ENCODE assay signal across 1 cellular context in genomic region chr16:1940273-1941161, GRCh38.
TF ChIP-seq lines count a peak whose summit lies in the region.

No MANE protein-coding gene starts in this region.

TF ChIP-seq in HepG2, 621 proteins besides CTCF, POLR2A, EP300 and RAD21 (continued from another document and continues in another):
- TF ChIP-seq, protein P1, sequence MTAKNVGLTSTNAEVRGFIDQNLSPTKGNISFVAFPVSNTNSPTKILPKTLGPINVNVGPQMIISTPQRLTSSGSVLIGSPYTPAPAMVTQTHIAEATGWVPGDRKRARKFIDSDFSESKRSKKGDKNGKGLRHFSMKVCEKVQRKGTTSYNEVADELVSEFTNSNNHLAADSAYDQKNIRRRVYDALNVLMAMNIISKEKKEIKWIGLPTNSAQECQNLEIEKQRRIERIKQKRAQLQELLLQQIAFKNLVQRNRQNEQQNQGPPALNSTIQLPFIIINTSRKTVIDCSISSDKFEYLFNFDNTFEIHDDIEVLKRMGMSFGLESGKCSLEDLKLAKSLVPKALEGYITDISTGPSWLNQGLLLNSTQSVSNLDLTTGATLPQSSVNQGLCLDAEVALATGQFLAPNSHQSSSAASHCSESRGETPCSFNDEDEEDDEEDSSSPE (CRISPR knock-in tag; IDR thresholded peaks at IDR 0.05), result peak; percentile 35
- TF ChIP-seq, protein P2, sequence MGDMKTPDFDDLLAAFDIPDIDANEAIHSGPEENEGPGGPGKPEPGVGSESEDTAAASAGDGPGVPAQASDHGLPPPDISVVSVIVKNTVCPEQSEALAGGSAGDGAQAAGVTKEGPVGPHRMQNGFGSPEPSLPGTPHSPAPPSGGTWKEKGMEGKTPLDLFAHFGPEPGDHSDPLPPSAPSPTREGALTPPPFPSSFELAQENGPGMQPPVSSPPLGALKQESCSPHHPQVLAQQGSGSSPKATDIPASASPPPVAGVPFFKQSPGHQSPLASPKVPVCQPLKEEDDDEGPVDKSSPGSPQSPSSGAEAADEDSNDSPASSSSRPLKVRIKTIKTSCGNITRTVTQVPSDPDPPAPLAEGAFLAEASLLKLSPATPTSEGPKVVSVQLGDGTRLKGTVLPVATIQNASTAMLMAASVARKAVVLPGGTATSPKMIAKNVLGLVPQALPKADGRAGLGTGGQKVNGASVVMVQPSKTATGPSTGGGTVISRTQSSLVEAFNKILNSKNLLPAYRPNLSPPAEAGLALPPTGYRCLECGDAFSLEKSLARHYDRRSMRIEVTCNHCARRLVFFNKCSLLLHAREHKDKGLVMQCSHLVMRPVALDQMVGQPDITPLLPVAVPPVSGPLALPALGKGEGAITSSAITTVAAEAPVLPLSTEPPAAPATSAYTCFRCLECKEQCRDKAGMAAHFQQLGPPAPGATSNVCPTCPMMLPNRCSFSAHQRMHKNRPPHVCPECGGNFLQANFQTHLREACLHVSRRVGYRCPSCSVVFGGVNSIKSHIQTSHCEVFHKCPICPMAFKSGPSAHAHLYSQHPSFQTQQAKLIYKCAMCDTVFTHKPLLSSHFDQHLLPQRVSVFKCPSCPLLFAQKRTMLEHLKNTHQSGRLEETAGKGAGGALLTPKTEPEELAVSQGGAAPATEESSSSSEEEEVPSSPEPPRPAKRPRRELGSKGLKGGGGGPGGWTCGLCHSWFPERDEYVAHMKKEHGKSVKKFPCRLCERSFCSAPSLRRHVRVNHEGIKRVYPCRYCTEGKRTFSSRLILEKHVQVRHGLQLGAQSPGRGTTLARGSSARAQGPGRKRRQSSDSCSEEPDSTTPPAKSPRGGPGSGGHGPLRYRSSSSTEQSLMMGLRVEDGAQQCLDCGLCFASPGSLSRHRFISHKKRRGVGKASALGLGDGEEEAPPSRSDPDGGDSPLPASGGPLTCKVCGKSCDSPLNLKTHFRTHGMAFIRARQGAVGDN (CRISPR knock-in tag; IDR thresholded peaks at IDR 0.05), result peak; percentile 94
- TF ChIP-seq ZNF766 (CRISPR knock-in tag; IDR thresholded peaks at IDR 0.05; ENCODE audit: borderline replicate concordance) (0 out of 2 replicates have a peak, but pooled peaks have one; percentile 38), ZNF484 (CRISPR knock-in tag; IDR thresholded peaks at IDR 0.05; ENCODE audit: borderline replicate concordance, low read depth) (no peak), HDAC2 (CRISPR knock-in tag; IDR thresholded peaks at IDR 0.05) (peak; percentile 57), NONO (IDR thresholded peaks at IDR 0.05) (no peak), NONO (CRISPR knock-in tag; conservative IDR thresholded peaks at IDR 0.05) (peak; percentile 94), ZNF556 (CRISPR knock-in tag; IDR thresholded peaks at IDR 0.05; ENCODE audit: borderline replicate concordance) (peak; percentile 74; the same call in 1 of the 2 replicates), MAX (IDR thresholded peaks at IDR 0.05) (peak; percentile 75), ZNF383 (CRISPR knock-in tag; IDR thresholded peaks at IDR 0.05; ENCODE audit: borderline replicate concordance) (no peak), ZFX (CRISPR knock-in tag; IDR thresholded peaks at IDR 0.05; ENCODE audit: low read depth) (peak; percentile 79), ZNF629 (CRISPR knock-in tag; conservative IDR thresholded peaks at IDR 0.05) (peak; percentile 89), ZNF720 (CRISPR knock-in tag; IDR thresholded peaks at IDR 0.05) (no peak), AKAP8 (CRISPR knock-in tag; IDR thresholded peaks at IDR 0.05) (peak; percentile 18; the same call in 1 of the 2 replicates), ZNF619 (CRISPR knock-in tag; IDR thresholded peaks at IDR 0.05) (no peak), MTA1 (CRISPR knock-in tag; IDR thresholded peaks at IDR 0.05; ENCODE audit: borderline replicate concordance) (peak; percentile 92), ZNF432 (CRISPR knock-in tag; IDR thresholded peaks at IDR 0.05; ENCODE audit: borderline replicate concordance) (no peak), ZNF724P (CRISPR knock-in tag; IDR thresholded peaks at IDR 0.05; ENCODE audit: borderline replicate concordance) (peak; percentile 72; the same call in 1 of the 2 replicates), HOXD1 (CRISPR knock-in tag; IDR thresholded peaks at IDR 0.05) (no peak), ZNF407 (CRISPR knock-in tag; IDR thresholded peaks at IDR 0.05; ENCODE audit: not compliant biosample characterization) (peak; percentile 64), BHLHE40 (IDR thresholded peaks at IDR 0.05; ENCODE audit: low read length) (peak; percentile 81), ZNF709 (CRISPR knock-in tag; IDR thresholded peaks at IDR 0.05) (peak; percentile 33; the same call in 1 of the 2 replicates)
- TF ChIP-seq, protein P3, sequence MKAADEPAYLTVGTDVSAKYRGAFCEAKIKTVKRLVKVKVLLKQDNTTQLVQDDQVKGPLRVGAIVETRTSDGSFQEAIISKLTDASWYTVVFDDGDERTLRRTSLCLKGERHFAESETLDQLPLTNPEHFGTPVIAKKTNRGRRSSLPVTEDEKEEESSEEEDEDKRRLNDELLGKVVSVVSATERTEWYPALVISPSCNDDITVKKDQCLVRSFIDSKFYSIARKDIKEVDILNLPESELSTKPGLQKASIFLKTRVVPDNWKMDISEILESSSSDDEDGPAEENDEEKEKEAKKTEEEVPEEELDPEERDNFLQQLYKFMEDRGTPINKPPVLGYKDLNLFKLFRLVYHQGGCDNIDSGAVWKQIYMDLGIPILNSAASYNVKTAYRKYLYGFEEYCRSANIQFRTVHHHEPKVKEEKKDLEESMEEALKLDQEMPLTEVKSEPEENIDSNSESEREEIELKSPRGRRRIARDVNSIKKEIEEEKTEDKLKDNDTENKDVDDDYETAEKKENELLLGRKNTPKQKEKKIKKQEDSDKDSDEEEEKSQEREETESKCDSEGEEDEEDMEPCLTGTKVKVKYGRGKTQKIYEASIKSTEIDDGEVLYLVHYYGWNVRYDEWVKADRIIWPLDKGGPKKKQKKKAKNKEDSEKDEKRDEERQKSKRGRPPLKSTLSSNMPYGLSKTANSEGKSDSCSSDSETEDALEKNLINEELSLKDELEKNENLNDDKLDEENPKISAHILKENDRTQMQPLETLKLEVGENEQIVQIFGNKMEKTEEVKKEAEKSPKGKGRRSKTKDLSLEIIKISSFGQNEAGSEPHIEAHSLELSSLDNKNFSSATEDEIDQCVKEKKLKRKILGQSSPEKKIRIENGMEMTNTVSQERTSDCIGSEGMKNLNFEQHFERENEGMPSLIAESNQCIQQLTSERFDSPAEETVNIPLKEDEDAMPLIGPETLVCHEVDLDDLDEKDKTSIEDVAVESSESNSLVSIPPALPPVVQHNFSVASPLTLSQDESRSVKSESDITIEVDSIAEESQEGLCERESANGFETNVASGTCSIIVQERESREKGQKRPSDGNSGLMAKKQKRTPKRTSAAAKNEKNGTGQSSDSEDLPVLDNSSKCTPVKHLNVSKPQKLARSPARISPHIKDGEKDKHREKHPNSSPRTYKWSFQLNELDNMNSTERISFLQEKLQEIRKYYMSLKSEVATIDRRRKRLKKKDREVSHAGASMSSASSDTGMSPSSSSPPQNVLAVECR (CRISPR knock-in tag; IDR thresholded peaks at IDR 0.05; ENCODE audit: borderline replicate concordance), result peak; percentile 77; the same call in 1 of the 2 replicates
- TF ChIP-seq, protein P4, sequence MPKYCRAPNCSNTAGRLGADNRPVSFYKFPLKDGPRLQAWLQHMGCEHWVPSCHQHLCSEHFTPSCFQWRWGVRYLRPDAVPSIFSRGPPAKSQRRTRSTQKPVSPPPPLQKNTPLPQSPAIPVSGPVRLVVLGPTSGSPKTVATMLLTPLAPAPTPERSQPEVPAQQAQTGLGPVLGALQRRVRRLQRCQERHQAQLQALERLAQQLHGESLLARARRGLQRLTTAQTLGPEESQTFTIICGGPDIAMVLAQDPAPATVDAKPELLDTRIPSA (CRISPR knock-in tag; IDR thresholded peaks at IDR 0.05; ENCODE audit: borderline replicate concordance), result no peak
- TF ChIP-seq, protein P5, sequence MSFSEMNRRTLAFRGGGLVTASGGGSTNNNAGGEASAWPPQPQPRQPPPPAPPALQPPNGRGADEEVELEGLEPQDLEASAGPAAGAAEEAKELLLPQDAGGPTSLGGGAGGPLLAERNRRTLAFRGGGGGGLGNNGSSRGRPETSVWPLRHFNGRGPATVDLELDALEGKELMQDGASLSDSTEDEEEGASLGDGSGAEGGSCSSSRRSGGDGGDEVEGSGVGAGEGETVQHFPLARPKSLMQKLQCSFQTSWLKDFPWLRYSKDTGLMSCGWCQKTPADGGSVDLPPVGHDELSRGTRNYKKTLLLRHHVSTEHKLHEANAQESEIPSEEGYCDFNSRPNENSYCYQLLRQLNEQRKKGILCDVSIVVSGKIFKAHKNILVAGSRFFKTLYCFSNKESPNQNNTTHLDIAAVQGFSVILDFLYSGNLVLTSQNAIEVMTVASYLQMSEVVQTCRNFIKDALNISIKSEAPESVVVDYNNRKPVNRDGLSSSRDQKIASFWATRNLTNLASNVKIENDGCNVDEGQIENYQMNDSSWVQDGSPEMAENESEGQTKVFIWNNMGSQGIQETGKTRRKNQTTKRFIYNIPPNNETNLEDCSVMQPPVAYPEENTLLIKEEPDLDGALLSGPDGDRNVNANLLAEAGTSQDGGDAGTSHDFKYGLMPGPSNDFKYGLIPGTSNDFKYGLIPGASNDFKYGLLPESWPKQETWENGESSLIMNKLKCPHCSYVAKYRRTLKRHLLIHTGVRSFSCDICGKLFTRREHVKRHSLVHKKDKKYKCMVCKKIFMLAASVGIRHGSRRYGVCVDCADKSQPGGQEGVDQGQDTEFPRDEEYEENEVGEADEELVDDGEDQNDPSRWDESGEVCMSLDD (CRISPR knock-in tag; IDR thresholded peaks at IDR 0.05; ENCODE audit: borderline replicate concordance), result peak; percentile 90
- TF ChIP-seq, protein P6, sequence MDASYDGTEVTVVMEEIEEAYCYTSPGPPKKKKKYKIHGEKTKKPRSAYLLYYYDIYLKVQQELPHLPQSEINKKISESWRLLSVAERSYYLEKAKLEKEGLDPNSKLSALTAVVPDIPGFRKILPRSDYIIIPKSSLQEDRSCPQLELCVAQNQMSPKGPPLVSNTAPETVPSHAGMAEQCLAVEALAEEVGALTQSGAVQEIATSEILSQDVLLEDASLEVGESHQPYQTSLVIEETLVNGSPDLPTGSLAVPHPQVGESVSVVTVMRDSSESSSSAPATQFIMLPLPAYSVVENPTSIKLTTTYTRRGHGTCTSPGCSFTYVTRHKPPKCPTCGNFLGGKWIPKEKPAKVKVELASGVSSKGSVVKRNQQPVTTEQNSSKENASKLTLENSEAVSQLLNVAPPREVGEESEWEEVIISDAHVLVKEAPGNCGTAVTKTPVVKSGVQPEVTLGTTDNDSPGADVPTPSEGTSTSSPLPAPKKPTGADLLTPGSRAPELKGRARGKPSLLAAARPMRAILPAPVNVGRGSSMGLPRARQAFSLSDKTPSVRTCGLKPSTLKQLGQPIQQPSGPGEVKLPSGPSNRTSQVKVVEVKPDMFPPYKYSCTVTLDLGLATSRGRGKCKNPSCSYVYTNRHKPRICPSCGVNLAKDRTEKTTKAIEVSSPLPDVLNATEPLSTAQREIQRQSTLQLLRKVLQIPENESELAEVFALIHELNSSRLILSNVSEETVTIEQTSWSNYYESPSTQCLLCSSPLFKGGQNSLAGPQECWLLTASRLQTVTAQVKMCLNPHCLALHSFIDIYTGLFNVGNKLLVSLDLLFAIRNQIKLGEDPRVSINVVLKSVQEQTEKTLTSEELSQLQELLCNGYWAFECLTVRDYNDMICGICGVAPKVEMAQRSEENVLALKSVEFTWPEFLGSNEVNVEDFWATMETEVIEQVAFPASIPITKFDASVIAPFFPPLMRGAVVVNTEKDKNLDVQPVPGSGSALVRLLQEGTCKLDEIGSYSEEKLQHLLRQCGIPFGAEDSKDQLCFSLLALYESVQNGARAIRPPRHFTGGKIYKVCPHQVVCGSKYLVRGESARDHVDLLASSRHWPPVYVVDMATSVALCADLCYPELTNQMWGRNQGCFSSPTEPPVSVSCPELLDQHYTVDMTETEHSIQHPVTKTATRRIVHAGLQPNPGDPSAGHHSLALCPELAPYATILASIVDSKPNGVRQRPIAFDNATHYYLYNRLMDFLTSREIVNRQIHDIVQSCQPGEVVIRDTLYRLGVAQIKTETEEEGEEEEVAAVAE (CRISPR knock-in tag; IDR thresholded peaks at IDR 0.05; ENCODE audit: borderline replicate concordance), result 0 out of 2 replicates have a peak, but pooled peaks have one; percentile 13
